8 cellular contexts compared by ENCODE assay signal in genomic region chr5:138466058-138466899, GRCh38. TPM values are rescaled to one million over a fixed set of nuclear protein-coding genes. Genes with fewer than 3 reads are reported as not detected.
DNase-seq lines count a peak whose midpoint lies in the region; ATAC-seq lines count a peak whose summit lies in the region.

No MANE protein-coding gene starts in this region.

- ATAC-seq in GM18873 (IDR thresholded peaks at IDR 0.05; ENCODE audit: low FRiP score, unreplicated experiment) (no peak), esophagus mucosa (no peak)

- peak; percentile 71 for DNase-seq in activated CD8-positive, alpha-beta memory T cell treated with anti-CD3 and anti-CD28 coated beads for 24 hours
- DNase-seq in activated CD8-positive, alpha-beta memory T cell treated with anti-CD3 and anti-CD28 coated beads, Interleukin-2, amount 50 U/mL, for 48 hours = no peak
- peak; percentile 33 for DNase-seq in activated CD4-positive, alpha-beta T cell treated with anti-CD3 and anti-CD28 coated beads, Interleukin-2, amount 50 U/mL, for 1 hour
- DNase-seq in fibroblast of peridontal ligament (ENCODE audit: extremely low read depth) (peak; percentile 60), retina (peak; percentile 65), NCI-H524 treated with DMSO at 0.1 percent for 48 hours (lab: John Stamatoyannopoulos, UW) (no peak)

RNA-seq across cellular contexts. Expression of gene EGR1, which starts 1.0 kb away (rescaled TPM):
- 35.1 TPM for total RNA-seq in esophagus mucosa

RNA-seq across cellular contexts. Expression of gene REEP2, which starts 27.4 kb away (rescaled TPM):
- total RNA-seq in esophagus mucosa = 0.36 TPM

Comparison
In these comparisons a context has a peak if more than half of its experiments do, and no peak if none do; other contexts are left out.
1. DNase-seq: peak in activated CD8-positive, alpha-beta memory T cell treated with anti-CD3 and anti-CD28 coated beads for 24 hours (single experiment), activated CD4-positive, alpha-beta T cell treated with anti-CD3 and anti-CD28 coated beads, Interleukin-2, amount 50 U/mL, for 1 hour (single experiment), fibroblast of peridontal ligament (single experiment) and retina (single experiment); none in activated CD8-positive, alpha-beta memory T cell treated with anti-CD3 and anti-CD28 coated beads, Interleukin-2, amount 50 U/mL, for 48 hours (single experiment) and NCI-H524 treated with DMSO at 0.1 percent for 48 hours (single experiment).